Comparison of ENCODE assay signal across 10 cellular contexts in the genomic region with DNA sequence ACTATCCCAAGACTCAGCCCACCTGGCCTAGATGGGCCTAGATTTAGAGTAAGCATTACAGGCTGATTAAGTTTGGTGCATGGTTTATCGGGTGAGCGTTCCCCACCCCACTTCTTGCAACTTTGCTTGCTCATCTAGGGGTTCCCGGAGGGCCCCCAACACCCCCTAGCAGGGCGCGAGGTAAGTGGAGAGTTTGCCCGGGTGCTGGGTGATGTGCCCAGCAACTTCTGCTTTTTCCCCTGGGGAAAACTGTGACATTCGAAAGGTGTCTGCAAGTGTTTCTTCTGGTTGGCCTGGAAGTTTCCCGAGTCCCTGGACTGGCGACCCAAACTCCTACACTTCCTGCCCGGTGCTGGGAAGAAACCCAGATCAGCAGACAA. TPM values are rescaled to one million over a fixed set of nuclear protein-coding genes. Genes with fewer than 3 reads are reported as not detected.
A peak's percentile ranks its signal among the peaks of the same experiment; 100 is the strongest.
DNase-seq lines count a peak whose midpoint lies in the region; ATAC-seq and TF ChIP-seq lines count a peak whose summit lies in the region.
"Had no signal": no experiment of that assay in that cellular context is flagged by ENCODE, and none has a peak within 500 bp of the region (broad histone marks: within the 10 kb centered on the region; RNA-seq: fewer than 3 reads in every experiment).

No MANE protein-coding gene starts in this region.

- no peak overlapping the region for H3K18ac ChIP-seq in IMR-90 (ENCODE audit: low read depth, low read length)

- no peak overlapping the region for H4K8ac ChIP-seq in IMR-90 (ENCODE audit: low read depth in 2 of 2, low read length in 2 of 2)

- DNase-seq in CD14-positive monocyte (ENCODE audit: low spot score) (no peak), IMR-90 (no peak), neural crest cell (ENCODE audit: low read depth, low spot score) (no peak), H4 (ENCODE audit: low spot score) (no peak)
- DNase-seq: GDM1 had no signal

- no peak overlapping the region for H2BK20ac ChIP-seq in IMR-90 (ENCODE audit: low read depth, low read length)

- dilution Hi-C loops in IMR-90 (cut with HindIII; ENCODE audit: low sequenced_read_pairs, unreplicated experiment) = no loop called here

- no peak overlapping the region for H3K9ac ChIP-seq in IMR-90 (ENCODE audit: low read depth, low read length)

- TF ChIP-seq CTCF in CD14-positive monocyte (IDR thresholded peaks at IDR 0.05) = no peak
- no peak for TF ChIP-seq CTCF in IMR-90 (conservative IDR thresholded peaks at IDR 0.05; ENCODE audit: low read depth, low read length)
- no peak for TF ChIP-seq CTCF in neural crest cell (conservative IDR thresholded peaks at IDR 0.05)

- peaks cover 2 to 4% of the 10 kb centered on the region in 2 donors for H3K36me3 Mint-ChIP-seq in CD14-positive monocyte
- peaks cover 2% of the 10 kb centered on the region for H3K36me3 Mint-ChIP-seq in neural crest cell (ENCODE audit: low read depth)

- H2AK9ac ChIP-seq in IMR-90 (replicated peaks; ENCODE audit: low read depth, low read length, poor library complexity) = no peak overlapping the region

- H4K5ac ChIP-seq in IMR-90 (ENCODE audit: low read depth, low read length) = no peak overlapping the region

- no peak overlapping the region for H4K91ac ChIP-seq in IMR-90 (ENCODE audit: insufficient read depth, low read depth, low read length)

- no peak overlapping the region for H2AFZ ChIP-seq in IMR-90 (replicated peaks; ENCODE audit: low read length, poor library complexity)

- no peak for TF ChIP-seq POLR2A in IMR-90 (IDR thresholded peaks at IDR 0.05; ENCODE audit: low read depth, low read length)

- H3K9me1 ChIP-seq in IMR-90 (ENCODE audit: insufficient read depth, low read length) = no peaks in the 10 kb centered on the region

- H3K9me3 Mint-ChIP-seq in CD14-positive monocyte (peaks cover 0 to 10% (median 0%) of the 10 kb centered on the region in 7 donors), neural crest cell (no peaks in the 10 kb centered on the region)

- H3K4ac ChIP-seq in IMR-90 (ENCODE audit: low read depth, low read length) = no peak overlapping the region

- H3K4me3 ChIP-seq in IMR-90 (ENCODE audit: insufficient read depth, low read depth, low read length) (no peak overlapping the region; the same call in 1 of the 2 replicates), ectodermal cell (ENCODE audit: insufficient read depth, low read depth, low read length) (peak overlapping the region; percentile 93)

- no peaks in the 10 kb centered on the region; the same call in 1 of the 2 replicates for H3K27me3 ChIP-seq in IMR-90 (ENCODE audit: control insufficient read depth, insufficient read depth, low read length)
- H3K27me3 ChIP-seq in ectodermal cell (ENCODE audit: control insufficient read depth, insufficient read depth, low read length, poor library complexity, severe bottlenecking) = peaks cover 3% of the 10 kb centered on the region

- H3K4me3 Mint-ChIP-seq in CD14-positive monocyte (peak overlapping the region; percentile 85 to 96), neural crest cell (peak overlapping the region; percentile 90)

- H3K4me1 Mint-ChIP-seq in CD14-positive monocyte (peaks cover 25% of the 10 kb centered on the region), neural crest cell (peaks cover 49% of the 10 kb centered on the region)

- H2AK5ac ChIP-seq in IMR-90 (ENCODE audit: low read depth, low read length) = no peak overlapping the region

- WGBS in IMR-90 (ENCODE audit: extremely low coverage in 2 of 2, insufficient read length in 1 of 2), 2 experiments = 20% methylated on average over 2 of the region's 10 CpGs; no CpG with 5 or more reads in 1 of the 2 experiments
- 86% methylated on average over 10 of the region's 10 CpGs for WGBS in ectodermal cell, 2 experiments

- peak overlapping the region in 1 of 7 donors; percentile 25 for H3K27ac Mint-ChIP-seq in CD14-positive monocyte
- peak overlapping the region; percentile 84 for H3K27ac Mint-ChIP-seq in neural crest cell (ENCODE audit: unreplicated experiment)

- H3K27ac ChIP-seq in IMR-90 (ENCODE audit: insufficient read depth, low read length) (no peak overlapping the region), ectodermal cell (ENCODE audit: insufficient read depth, low read depth, low read length, poor library complexity, severe bottlenecking) (no peak overlapping the region)

- H3K4me2 ChIP-seq in IMR-90 (ENCODE audit: low read depth, low read length) = peak overlapping the region; percentile 95; the same call in 1 of the 2 replicates

- no peak overlapping the region for H3K23ac ChIP-seq in IMR-90 (ENCODE audit: low read depth, low read length)

- in situ Hi-C loops in IMR-90 (cut with MboI; ENCODE audit: low sequenced_read_pairs) = loop anchor here (10.0 to 25.0 kb wide), 3 partner anchors 407 to 1493 kb away; no protein-coding TSS in a partner anchor

- no peak overlapping the region for H2BK5ac ChIP-seq in IMR-90 (ENCODE audit: low read depth, low read length, poor library complexity, severe bottlenecking)

- ATAC-seq in IMR-90 (ENCODE audit: low read depth) = no peak
- no peak for ATAC-seq in HG03045 (IDR thresholded peaks at IDR 0.05; ENCODE audit: unreplicated experiment)
- ATAC-seq in GM21515 (IDR thresholded peaks at IDR 0.05; ENCODE audit: unreplicated experiment) = no peak
- ATAC-seq in HG02623 (IDR thresholded peaks at IDR 0.05; ENCODE audit: unreplicated experiment) = no peak
- ATAC-seq: HCT116 had no signal

- peaks cover 3% of the 10 kb centered on the region; the same call in 1 of the 2 replicates for H3K4me1 ChIP-seq in IMR-90 (ENCODE audit: control insufficient read depth, insufficient read depth, low read length)
- peaks cover 10% of the 10 kb centered on the region for H3K4me1 ChIP-seq in ectodermal cell (ENCODE audit: control insufficient read depth, insufficient read depth, low read length)

- H2BK120ac ChIP-seq in IMR-90 (ENCODE audit: low read depth, low read length) = no peak overlapping the region

- no peak overlapping the region for H3K14ac ChIP-seq in IMR-90 (replicated peaks; ENCODE audit: low read depth, low read length)

- intact Hi-C loops in CD14-positive monocyte (cut with micrococcal nuclease) = loop anchor here in 1 of 2 donors (2.0 to 10.0 kb wide), 3 partner anchors 181 to 463 kb away; no protein-coding TSS in a partner anchor
- intact Hi-C loops in IMR-90 (cut with micrococcal nuclease) = loop anchor here (2.0 kb wide), 2 partner anchors 231 to 415 kb away; no protein-coding TSS in a partner anchor

- TF ChIP-seq RAD21 in IMR-90 (IDR thresholded peaks at IDR 0.05; ENCODE audit: low read length) = no peak

- no peak overlapping the region for H3K56ac ChIP-seq in IMR-90 (ENCODE audit: extremely low read depth, insufficient read depth, low read length)

- H3K27me3 Mint-ChIP-seq in CD14-positive monocyte (ENCODE audit: low read depth in 3 of 3) = peaks cover 35 to 55% (median 38%) of the 10 kb centered on the region in 3 donors
- peaks cover 3% of the 10 kb centered on the region for H3K27me3 Mint-ChIP-seq in neural crest cell (ENCODE audit: low read depth)

- CTCF ChIA-PET in IMR-90 (lab: Yijun Ruan, JAX) = interaction anchor here (1.0 to 1.1 kb wide), 2 partner anchors 8 to 215 kb away, joined by 3 read pairs; no protein-coding TSS in a partner anchor

- H3K9me3 ChIP-seq in IMR-90 (ENCODE audit: control insufficient read depth, insufficient read depth, low read length) (no peaks in the 10 kb centered on the region), ectodermal cell (ENCODE audit: control insufficient read depth, low read length) (no peaks in the 10 kb centered on the region)

- H2BK15ac ChIP-seq in IMR-90 (ENCODE audit: low read depth, low read length) = no peak overlapping the region

- POLR2A ChIA-PET in IMR-90 (lab: Charles Lee; ENCODE audit: unreplicated experiment) = no interaction called here

- no peaks in the 10 kb centered on the region for H4K20me1 ChIP-seq in IMR-90 (ENCODE audit: insufficient read depth, low read length)

- H3K36me3 ChIP-seq in IMR-90 (ENCODE audit: control insufficient read depth, insufficient read depth, low read length) (no peaks in the 10 kb centered on the region), ectodermal cell (ENCODE audit: control insufficient read depth, insufficient read depth, low read length) (no peaks in the 10 kb centered on the region)

- no TSS peak for BruUV-seq in IMR-90 (replicated peaks; lab: Mats Ljungman, UMichigan)

- H3K79me1 ChIP-seq in IMR-90 (ENCODE audit: low read depth in 1 of 2, low read length in 2 of 2) = no peaks in the 10 kb centered on the region

TF ChIP-seq in IMR-90, 13 proteins besides CTCF, POLR2A, EP300 and RAD21 (continues in another document):
- no peak for TF ChIP-seq MAZ (IDR thresholded peaks at IDR 0.05; ENCODE audit: borderline replicate concordance, low read depth, low read length)
- TF ChIP-seq, protein P1, sequence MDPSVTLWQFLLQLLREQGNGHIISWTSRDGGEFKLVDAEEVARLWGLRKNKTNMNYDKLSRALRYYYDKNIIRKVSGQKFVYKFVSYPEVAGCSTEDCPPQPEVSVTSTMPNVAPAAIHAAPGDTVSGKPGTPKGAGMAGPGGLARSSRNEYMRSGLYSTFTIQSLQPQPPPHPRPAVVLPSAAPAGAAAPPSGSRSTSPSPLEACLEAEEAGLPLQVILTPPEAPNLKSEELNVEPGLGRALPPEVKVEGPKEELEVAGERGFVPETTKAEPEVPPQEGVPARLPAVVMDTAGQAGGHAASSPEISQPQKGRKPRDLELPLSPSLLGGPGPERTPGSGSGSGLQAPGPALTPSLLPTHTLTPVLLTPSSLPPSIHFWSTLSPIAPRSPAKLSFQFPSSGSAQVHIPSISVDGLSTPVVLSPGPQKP (IDR thresholded peaks at IDR 0.05; ENCODE audit: borderline replicate concordance, low read depth, low read length) = no peak

RNA-seq across cellular contexts. Expression of a gene that starts 31.7 kb away (rescaled TPM):
- polyA plus RNA-seq in CD14-positive monocyte (under 1 TPM in 1 of 2 donors, not detected in 1; 0.04 TPM), IMR-90 (2012; rRNA removed) (0.24 and 0.36 TPM in 2 replicates)
- total RNA-seq in IMR-90 (2012; rRNA removed) (0.56 and 0.72 TPM in 2 replicates), neural crest cell (52.1 and 53.0 TPM in 2 replicates)
- polyA plus RNA-seq in IMR-90 (2012; cell fraction: cytosol; rRNA removed) = 0.16 and 0.42 TPM in 2 replicates
- 0.36 and 2.0 TPM in 2 replicates for polyA plus RNA-seq in IMR-90 (2012; cell fraction: nucleus; rRNA removed; ENCODE audit: low replicate concordance)
- 126 TPM for polyA plus RNA-seq in ectodermal cell (2013, experiment 1 of 4)
- 107 TPM for polyA plus RNA-seq in ectodermal cell (2013, experiment 2 of 4)
- polyA plus RNA-seq in ectodermal cell (2013, experiment 3 of 4) = 98.2 TPM
- polyA plus RNA-seq in ectodermal cell (2013, experiment 4 of 4) = 116 TPM
- total RNA-seq in H4 (2014; rRNA removed; shearing (Covaris generic)) = 0.18 and 0.33 TPM in 2 replicates

RNA-seq across cellular contexts. Expression of a gene that starts 40.2 kb away (rescaled TPM):
- polyA plus RNA-seq in CD14-positive monocyte = 1 to 10 TPM; 4.9 to 7.5 TPM
- 29.0 and 31.9 TPM in 2 replicates for total RNA-seq in IMR-90 (2012; rRNA removed)
- 22.5 and 23.9 TPM in 2 replicates for polyA plus RNA-seq in IMR-90 (2012; rRNA removed)
- 7.2 and 17.6 TPM in 2 replicates for polyA plus RNA-seq in IMR-90 (2012; cell fraction: cytosol; rRNA removed)
- polyA plus RNA-seq in IMR-90 (2012; cell fraction: nucleus; rRNA removed; ENCODE audit: low replicate concordance) = 27.3 and 103 TPM in 2 replicates
- 56.5 TPM for polyA plus RNA-seq in ectodermal cell (2013, experiment 1 of 4)
- polyA plus RNA-seq in ectodermal cell (2013, experiment 2 of 4) = 63.5 TPM
- 51.2 TPM for polyA plus RNA-seq in ectodermal cell (2013, experiment 3 of 4)
- polyA plus RNA-seq in ectodermal cell (2013, experiment 4 of 4) = 51.5 TPM
- 52.6 and 58.1 TPM in 2 replicates for total RNA-seq in neural crest cell
- total RNA-seq in H4 (2014; rRNA removed; shearing (Covaris generic)) = 7.9 TPM in 2 replicates

Comparison
In these comparisons a context has a peak if more than half of its experiments do, and no peak if none do; other contexts are left out.
1. RNA of a gene that starts 31.7 kb away (total RNA-seq): 52.1 to 53.0 TPM in neural crest cell; 0.56 to 0.72 TPM in IMR-90 and 0.18 to 0.33 TPM in H4; every median in the first group is over 10 times any median in the second.